ENCODE assay signal across 10 cellular contexts in the genomic region with DNA sequence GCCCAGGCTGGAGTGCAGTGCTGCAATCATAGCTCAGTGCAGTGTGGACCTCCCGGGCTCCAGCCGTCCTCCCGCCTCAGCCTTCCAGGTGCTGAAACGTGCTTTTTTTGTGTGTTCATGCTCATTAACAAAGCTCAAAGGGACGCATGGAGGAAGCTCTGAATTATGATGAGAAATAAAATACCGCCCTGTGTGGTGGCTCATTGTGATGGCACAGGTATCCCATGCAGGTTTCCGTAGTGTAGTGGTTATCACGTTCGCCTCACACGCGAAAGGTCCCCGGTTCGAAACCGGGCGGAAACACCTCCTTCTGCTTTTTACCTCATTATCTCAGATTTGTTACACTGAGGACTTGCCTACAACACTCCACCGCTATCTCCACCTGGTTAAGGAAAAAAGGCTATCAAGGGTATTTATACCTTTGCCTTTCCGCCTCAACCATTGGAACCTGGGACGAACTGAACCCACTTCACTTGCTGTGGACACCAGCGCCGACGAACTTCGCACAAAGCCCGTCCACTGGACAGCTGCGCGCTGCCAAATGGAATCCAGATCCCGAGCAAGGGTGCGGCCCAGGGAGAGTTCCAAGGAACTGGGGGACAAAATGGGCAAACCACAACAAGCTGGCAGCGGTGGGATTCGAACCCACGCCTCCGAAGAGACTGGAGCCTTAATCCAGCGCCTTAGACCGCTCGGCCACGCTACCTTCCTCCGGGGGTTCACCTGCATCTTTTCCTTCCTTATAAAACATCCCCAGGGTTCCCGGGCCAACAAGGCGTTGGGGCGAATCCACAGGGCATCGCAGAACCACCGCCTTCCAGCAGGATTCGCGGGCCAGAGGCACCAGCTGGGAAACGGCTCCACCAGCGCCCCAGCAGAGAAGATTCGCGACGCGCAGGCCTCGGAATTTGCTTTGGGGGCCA. TPM values are rescaled to one million over a fixed set of nuclear protein-coding genes. Genes with fewer than 3 reads are reported as not detected.
A peak's percentile ranks its signal among the peaks of the same experiment; 100 is the strongest.
DNase-seq lines count a peak whose midpoint lies in the region; ATAC-seq and TF ChIP-seq lines count a peak whose summit lies in the region.
"Had no signal": no experiment of that assay in that cellular context is flagged by ENCODE, and none has a peak within 500 bp of the region (broad histone marks: within the 10 kb centered on the region; RNA-seq: fewer than 3 reads in every experiment).

No MANE protein-coding gene starts in this region.

- H3K4me3 ChIP-seq in hepatocyte = peak overlapping the region; percentile 4
- H3K4me3 ChIP-seq: lung had no signal

- H3K4me1 ChIP-seq in hepatocyte (ENCODE audit: insufficient read depth) = peaks cover 14% of the 10 kb centered on the region

- WGBS in hepatocyte (ENCODE audit: low lambda C conversion rate, missing lambda C conversion rate) = 2% methylated on average over 50 of the region's 50 CpGs

- H4K20me1 ChIP-seq in hepatocyte (ENCODE audit: insufficient read depth, poor library complexity, severe bottlenecking) = no peaks in the 10 kb centered on the region

- peaks cover 30% of the 10 kb centered on the region for H3K27me3 ChIP-seq in hepatocyte

- H3K4me2 ChIP-seq in hepatocyte = peak overlapping the region; percentile 68

- H3K79me2 ChIP-seq in hepatocyte = no peaks in the 10 kb centered on the region

- no peaks in the 10 kb centered on the region for H3K9me2 ChIP-seq in hepatocyte (replicated peaks; ENCODE audit: insufficient read depth)

- no peaks in the 10 kb centered on the region for H3K9me3 ChIP-seq in hepatocyte (ENCODE audit: low read depth)

- H2AFZ ChIP-seq in hepatocyte = peak overlapping the region; percentile 3

- TF ChIP-seq CTCF in hepatocyte (IDR thresholded peaks at IDR 0.05; ENCODE audit: poor library complexity) = peak; percentile 0

- DNase-seq in activated gamma-delta T cell treated with anti-CD3 and anti-CD28 coated beads, Interleukin-2, amount 50 U/mL, for 16 hours (ENCODE audit: low read depth) = peak; percentile 34
- DNase-seq in activated gamma-delta T cell (lab: John Stamatoyannopoulos, UW) (no peak), hepatocyte (ENCODE audit: low spot score) (peak; percentile 52), NCI-H82 treated with DMSO at 0.1 percent for 48 hours (lab: John Stamatoyannopoulos, UW; ENCODE audit: unreplicated experiment) (no peak)
- peak; percentile 91 for DNase-seq in activated CD8-positive, alpha-beta memory T cell treated with anti-CD3 and anti-CD28 coated beads for 24 hours
- DNase-seq in stimulated activated CD8-positive, alpha-beta memory T cell treated with anti-CD3 and anti-CD28 coated beads, Interleukin-7, amount 100 ng/mL, for 24 hours (ENCODE audit: low read depth) = peak; percentile 66

- H3K36me3 ChIP-seq in hepatocyte (replicated peaks; ENCODE audit: insufficient read depth, low read depth) = no peaks in the 10 kb centered on the region

- ATAC-seq in HG03521 (IDR thresholded peaks at IDR 0.05; ENCODE audit: unreplicated experiment) (peak; percentile 50), HG03095 (IDR thresholded peaks at IDR 0.05; ENCODE audit: unreplicated experiment) (no peak)

- no peak overlapping the region for H3K27ac ChIP-seq in hepatocyte

RNA-seq across cellular contexts. Expression of a gene that starts 26.3 kb away (rescaled TPM):
- total RNA-seq in hepatocyte = not detected in 2 replicates
- not detected in 2 replicates for polyA plus RNA-seq in hepatocyte
- total RNA-seq: lung had no signal
- polyA plus RNA-seq: BJ, lung had no signal

RNA-seq across cellular contexts. Expression of a gene that starts 31.3 kb away (rescaled TPM):
- total RNA-seq in hepatocyte = not detected in 2 replicates
- 0.35 TPM in 1 of 2 replicates, not detected in the other for polyA plus RNA-seq in hepatocyte

RNA-seq across cellular contexts. Expression of a gene that starts 42.7 kb away (rescaled TPM):
- not detected in 2 replicates for total RNA-seq in hepatocyte
- polyA plus RNA-seq in hepatocyte = not detected in 2 replicates
- total RNA-seq: lung had no signal
- polyA plus RNA-seq: BJ, lung had no signal

RNA-seq across cellular contexts. Expression of a gene that starts 49.4 kb away (rescaled TPM):
- 11.9 and 14.9 TPM in 2 replicates for total RNA-seq in hepatocyte
- polyA plus RNA-seq in hepatocyte = 1.7 and 2.0 TPM in 2 replicates

Comparison
In these comparisons a context has a peak if more than half of its experiments do, and no peak if none do; other contexts are left out.
1. DNase-seq: peak in activated gamma-delta T cell treated with anti-CD3 and anti-CD28 coated beads, Interleukin-2, amount 50 U/mL, for 16 hours (single experiment), activated CD8-positive, alpha-beta memory T cell treated with anti-CD3 and anti-CD28 coated beads for 24 hours (single experiment), hepatocyte (single experiment) and stimulated activated CD8-positive, alpha-beta memory T cell treated with anti-CD3 and anti-CD28 coated beads, Interleukin-7, amount 100 ng/mL, for 24 hours (single experiment); none in activated gamma-delta T cell (single experiment) and NCI-H82 treated with DMSO at 0.1 percent for 48 hours (single experiment).